Comparison of ENCODE assay signal across 2 cellular contexts in the genomic region with DNA sequence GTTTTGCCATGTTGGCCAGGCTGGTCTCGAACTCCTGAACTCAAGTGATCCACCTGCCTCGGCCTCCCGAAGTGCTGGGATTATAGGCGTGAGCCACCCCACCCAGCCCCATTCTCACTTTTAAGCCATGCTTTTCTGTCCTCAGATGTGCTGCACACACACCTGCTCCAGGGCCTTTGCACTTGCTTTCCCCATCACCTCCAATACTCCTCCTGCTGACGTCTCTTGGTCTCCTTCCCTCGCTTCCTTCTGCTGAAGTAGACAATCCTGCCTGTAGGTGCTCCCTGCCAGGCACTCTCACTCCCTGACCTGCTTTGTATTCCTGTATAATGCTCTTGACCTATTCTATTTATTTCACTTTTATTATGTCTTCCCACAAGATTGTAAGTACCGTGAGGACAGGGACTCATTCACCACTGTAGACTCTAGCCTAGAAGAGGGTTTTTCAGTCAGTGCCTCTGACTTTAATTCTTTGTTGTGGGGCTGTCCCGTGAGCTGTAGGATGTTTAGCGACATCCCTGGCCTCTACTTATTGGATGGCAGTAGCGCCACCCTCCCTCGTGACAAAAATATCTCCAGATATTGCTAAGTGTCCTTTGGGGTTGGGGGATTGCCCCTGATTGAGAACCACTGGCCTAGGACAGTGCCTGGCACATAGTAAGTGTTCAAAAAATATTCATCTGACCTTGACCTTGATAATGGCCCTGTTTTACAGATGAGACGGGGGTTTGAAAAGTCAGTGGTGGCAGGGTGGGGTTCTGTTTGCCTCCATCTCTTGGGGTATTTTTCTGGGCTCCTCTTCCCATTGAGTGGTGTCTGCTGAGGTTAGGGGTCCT.
TF ChIP-seq lines count a peak whose summit lies in the region.

No MANE protein-coding gene starts in this region.

TF ChIP-seq in liver, 16 proteins besides CTCF, POLR2A, EP300 and RAD21:
- no peak for TF ChIP-seq NR2F2 (IDR thresholded peaks at IDR 0.05)
- no peak for TF ChIP-seq JUND (IDR thresholded peaks at IDR 0.05)
- TF ChIP-seq HNF4G (IDR thresholded peaks at IDR 0.05) = no peak
- TF ChIP-seq, protein P1, sequence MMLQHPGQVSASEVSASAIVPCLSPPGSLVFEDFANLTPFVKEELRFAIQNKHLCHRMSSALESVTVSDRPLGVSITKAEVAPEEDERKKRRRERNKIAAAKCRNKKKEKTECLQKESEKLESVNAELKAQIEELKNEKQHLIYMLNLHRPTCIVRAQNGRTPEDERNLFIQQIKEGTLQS (IDR thresholded peaks at IDR 0.05) = no peak
- no peak for TF ChIP-seq YY1 (IDR thresholded peaks at IDR 0.05)
- TF ChIP-seq SP1 (IDR thresholded peaks at IDR 0.05) = no peak
- TF ChIP-seq, protein P2, sequence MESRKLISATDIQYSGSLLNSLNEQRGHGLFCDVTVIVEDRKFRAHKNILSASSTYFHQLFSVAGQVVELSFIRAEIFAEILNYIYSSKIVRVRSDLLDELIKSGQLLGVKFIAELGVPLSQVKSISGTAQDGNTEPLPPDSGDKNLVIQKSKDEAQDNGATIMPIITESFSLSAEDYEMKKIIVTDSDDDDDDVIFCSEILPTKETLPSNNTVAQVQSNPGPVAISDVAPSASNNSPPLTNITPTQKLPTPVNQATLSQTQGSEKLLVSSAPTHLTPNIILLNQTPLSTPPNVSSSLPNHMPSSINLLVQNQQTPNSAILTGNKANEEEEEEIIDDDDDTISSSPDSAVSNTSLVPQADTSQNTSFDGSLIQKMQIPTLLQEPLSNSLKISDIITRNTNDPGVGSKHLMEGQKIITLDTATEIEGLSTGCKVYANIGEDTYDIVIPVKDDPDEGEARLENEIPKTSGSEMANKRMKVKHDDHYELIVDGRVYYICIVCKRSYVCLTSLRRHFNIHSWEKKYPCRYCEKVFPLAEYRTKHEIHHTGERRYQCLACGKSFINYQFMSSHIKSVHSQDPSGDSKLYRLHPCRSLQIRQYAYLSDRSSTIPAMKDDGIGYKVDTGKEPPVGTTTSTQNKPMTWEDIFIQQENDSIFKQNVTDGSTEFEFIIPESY (IDR thresholded peaks at IDR 0.05) = no peak
- TF ChIP-seq, protein P3, sequence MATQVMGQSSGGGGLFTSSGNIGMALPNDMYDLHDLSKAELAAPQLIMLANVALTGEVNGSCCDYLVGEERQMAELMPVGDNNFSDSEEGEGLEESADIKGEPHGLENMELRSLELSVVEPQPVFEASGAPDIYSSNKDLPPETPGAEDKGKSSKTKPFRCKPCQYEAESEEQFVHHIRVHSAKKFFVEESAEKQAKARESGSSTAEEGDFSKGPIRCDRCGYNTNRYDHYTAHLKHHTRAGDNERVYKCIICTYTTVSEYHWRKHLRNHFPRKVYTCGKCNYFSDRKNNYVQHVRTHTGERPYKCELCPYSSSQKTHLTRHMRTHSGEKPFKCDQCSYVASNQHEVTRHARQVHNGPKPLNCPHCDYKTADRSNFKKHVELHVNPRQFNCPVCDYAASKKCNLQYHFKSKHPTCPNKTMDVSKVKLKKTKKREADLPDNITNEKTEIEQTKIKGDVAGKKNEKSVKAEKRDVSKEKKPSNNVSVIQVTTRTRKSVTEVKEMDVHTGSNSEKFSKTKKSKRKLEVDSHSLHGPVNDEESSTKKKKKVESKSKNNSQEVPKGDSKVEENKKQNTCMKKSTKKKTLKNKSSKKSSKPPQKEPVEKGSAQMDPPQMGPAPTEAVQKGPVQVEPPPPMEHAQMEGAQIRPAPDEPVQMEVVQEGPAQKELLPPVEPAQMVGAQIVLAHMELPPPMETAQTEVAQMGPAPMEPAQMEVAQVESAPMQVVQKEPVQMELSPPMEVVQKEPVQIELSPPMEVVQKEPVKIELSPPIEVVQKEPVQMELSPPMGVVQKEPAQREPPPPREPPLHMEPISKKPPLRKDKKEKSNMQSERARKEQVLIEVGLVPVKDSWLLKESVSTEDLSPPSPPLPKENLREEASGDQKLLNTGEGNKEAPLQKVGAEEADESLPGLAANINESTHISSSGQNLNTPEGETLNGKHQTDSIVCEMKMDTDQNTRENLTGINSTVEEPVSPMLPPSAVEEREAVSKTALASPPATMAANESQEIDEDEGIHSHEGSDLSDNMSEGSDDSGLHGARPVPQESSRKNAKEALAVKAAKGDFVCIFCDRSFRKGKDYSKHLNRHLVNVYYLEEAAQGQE (IDR thresholded peaks at IDR 0.05) = no peak
- TF ChIP-seq FOXA1 (IDR thresholded peaks at IDR 0.05) = no peak
- no peak for TF ChIP-seq EGR1 (IDR thresholded peaks at IDR 0.05; ENCODE audit: low read depth in 2 of 2)
- no peak for TF ChIP-seq GABPA (IDR thresholded peaks at IDR 0.05 in 1 of 2, conservative IDR thresholded peaks at IDR 0.05 in 1 of 2)
- TF ChIP-seq, protein P4, sequence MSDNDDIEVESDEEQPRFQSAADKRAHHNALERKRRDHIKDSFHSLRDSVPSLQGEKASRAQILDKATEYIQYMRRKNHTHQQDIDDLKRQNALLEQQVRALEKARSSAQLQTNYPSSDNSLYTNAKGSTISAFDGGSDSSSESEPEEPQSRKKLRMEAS (IDR thresholded peaks at IDR 0.05) = no peak

TF ChIP-seq in HepG2, 621 proteins besides CTCF, POLR2A, EP300 and RAD21:
- TF ChIP-seq ZNF563 (CRISPR knock-in tag; IDR thresholded peaks at IDR 0.05) = no peak
- TF ChIP-seq JUNB (CRISPR knock-in tag; IDR thresholded peaks at IDR 0.05; ENCODE audit: borderline replicate concordance) = no peak
- no peak for TF ChIP-seq SIX1 (CRISPR knock-in tag; IDR thresholded peaks at IDR 0.05; ENCODE audit: borderline replicate concordance)
- TF ChIP-seq, protein P5, sequence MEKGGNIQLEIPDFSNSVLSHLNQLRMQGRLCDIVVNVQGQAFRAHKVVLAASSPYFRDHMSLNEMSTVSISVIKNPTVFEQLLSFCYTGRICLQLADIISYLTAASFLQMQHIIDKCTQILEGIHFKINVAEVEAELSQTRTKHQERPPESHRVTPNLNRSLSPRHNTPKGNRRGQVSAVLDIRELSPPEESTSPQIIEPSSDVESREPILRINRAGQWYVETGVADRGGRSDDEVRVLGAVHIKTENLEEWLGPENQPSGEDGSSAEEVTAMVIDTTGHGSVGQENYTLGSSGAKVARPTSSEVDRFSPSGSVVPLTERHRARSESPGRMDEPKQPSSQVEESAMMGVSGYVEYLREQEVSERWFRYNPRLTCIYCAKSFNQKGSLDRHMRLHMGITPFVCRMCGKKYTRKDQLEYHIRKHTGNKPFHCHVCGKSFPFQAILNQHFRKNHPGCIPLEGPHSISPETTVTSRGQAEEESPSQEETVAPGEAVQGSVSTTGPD (CRISPR knock-in tag; IDR thresholded peaks at IDR 0.05) = no peak
- TF ChIP-seq ZNF101 (CRISPR knock-in tag; IDR thresholded peaks at IDR 0.05; ENCODE audit: borderline replicate concordance, low read depth) = no peak
- TF ChIP-seq, protein P6, sequence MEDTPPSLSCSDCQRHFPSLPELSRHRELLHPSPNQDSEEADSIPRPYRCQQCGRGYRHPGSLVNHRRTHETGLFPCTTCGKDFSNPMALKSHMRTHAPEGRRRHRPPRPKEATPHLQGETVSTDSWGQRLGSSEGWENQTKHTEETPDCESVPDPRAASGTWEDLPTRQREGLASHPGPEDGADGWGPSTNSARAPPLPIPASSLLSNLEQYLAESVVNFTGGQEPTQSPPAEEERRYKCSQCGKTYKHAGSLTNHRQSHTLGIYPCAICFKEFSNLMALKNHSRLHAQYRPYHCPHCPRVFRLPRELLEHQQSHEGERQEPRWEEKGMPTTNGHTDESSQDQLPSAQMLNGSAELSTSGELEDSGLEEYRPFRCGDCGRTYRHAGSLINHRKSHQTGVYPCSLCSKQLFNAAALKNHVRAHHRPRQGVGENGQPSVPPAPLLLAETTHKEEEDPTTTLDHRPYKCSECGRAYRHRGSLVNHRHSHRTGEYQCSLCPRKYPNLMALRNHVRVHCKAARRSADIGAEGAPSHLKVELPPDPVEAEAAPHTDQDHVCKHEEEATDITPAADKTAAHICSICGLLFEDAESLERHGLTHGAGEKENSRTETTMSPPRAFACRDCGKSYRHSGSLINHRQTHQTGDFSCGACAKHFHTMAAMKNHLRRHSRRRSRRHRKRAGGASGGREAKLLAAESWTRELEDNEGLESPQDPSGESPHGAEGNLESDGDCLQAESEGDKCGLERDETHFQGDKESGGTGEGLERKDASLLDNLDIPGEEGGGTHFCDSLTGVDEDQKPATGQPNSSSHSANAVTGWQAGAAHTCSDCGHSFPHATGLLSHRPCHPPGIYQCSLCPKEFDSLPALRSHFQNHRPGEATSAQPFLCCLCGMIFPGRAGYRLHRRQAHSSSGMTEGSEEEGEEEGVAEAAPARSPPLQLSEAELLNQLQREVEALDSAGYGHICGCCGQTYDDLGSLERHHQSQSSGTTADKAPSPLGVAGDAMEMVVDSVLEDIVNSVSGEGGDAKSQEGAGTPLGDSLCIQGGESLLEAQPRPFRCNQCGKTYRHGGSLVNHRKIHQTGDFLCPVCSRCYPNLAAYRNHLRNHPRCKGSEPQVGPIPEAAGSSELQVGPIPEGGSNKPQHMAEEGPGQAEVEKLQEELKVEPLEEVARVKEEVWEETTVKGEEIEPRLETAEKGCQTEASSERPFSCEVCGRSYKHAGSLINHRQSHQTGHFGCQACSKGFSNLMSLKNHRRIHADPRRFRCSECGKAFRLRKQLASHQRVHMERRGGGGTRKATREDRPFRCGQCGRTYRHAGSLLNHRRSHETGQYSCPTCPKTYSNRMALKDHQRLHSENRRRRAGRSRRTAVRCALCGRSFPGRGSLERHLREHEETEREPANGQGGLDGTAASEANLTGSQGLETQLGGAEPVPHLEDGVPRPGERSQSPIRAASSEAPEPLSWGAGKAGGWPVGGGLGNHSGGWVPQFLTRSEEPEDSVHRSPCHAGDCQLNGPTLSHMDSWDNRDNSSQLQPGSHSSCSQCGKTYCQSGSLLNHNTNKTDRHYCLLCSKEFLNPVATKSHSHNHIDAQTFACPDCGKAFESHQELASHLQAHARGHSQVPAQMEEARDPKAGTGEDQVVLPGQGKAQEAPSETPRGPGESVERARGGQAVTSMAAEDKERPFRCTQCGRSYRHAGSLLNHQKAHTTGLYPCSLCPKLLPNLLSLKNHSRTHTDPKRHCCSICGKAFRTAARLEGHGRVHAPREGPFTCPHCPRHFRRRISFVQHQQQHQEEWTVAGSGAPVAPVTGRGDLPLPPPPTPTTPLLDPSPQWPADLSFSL (CRISPR knock-in tag; IDR thresholded peaks at IDR 0.05) = no peak
- TF ChIP-seq ZNF720 (CRISPR knock-in tag; IDR thresholded peaks at IDR 0.05) = no peak
- no peak for TF ChIP-seq ZSCAN29 (CRISPR knock-in tag; conservative IDR thresholded peaks at IDR 0.05)
